Comparison of ENCODE assay signal across 1 cellular context in the genomic region with DNA sequence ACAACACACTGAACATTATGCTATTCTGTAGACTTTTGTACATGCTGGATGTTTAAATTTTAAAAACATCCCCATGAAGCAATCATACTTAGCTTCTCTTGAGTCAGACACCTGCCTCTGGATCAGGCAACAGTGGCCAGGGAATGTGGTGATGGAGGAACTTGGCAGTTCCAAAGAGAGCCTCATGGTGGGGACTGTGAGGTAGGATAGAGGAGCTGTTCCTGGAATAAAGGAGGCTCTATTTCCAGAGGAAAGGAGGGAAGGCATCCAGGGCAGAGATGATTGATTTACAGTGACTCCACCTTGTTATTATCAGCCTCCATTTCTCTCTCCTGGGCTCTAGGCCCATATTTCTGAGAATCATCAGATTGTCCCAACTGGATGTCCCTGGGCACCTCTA.
A peak's percentile ranks its signal among the peaks of the same experiment; 100 is the strongest.
TF ChIP-seq lines count a peak whose summit lies in the region.

No MANE protein-coding gene starts in this region.

TF ChIP-seq in HEK293, 187 proteins besides CTCF, POLR2A, EP300 and RAD21 (continued from another document):
- TF ChIP-seq ZNF785 (tag by site-specific recombination; IDR thresholded peaks at IDR 0.05) (no peak), ZNF239 (tag by site-specific recombination; IDR thresholded peaks at IDR 0.05) (no peak), ZNF335 (tag by site-specific recombination; conservative IDR thresholded peaks at IDR 0.05) (no peak), ZBTB7A (tag by site-specific recombination; IDR thresholded peaks at IDR 0.05; ENCODE audit: low read depth) (no peak), ZNF701 (tag by site-specific recombination; IDR thresholded peaks at IDR 0.05) (no peak), ZBTB17 (tag by site-specific recombination; IDR thresholded peaks at IDR 0.05) (peak; percentile 31; the same call in 1 of the 2 replicates), HOXD13 (CRISPR knock-in tag; IDR thresholded peaks at IDR 0.05; ENCODE audit: borderline replicate concordance) (no peak), IKZF3 (tag by site-specific recombination; IDR thresholded peaks at IDR 0.05) (peak; percentile 73)
